12 cellular contexts compared by ENCODE assay signal in genomic region chr11:64292458-64293254, GRCh38. TPM values are rescaled to one million over a fixed set of nuclear protein-coding genes. Genes with fewer than 3 reads are reported as not detected.
DNase-seq lines count a peak whose midpoint lies in the region; ATAC-seq and TF ChIP-seq lines count a peak whose summit lies in the region.
"Had no signal": no experiment of that assay in that cellular context is flagged by ENCODE, and none has a peak within 500 bp of the region (broad histone marks: within the 10 kb centered on the region; RNA-seq: fewer than 3 reads in every experiment).

No MANE protein-coding gene starts in this region.

- H3K9me3 ChIP-seq in AG04450 (ENCODE audit: control insufficient read depth, insufficient read depth, low read length) = peaks cover 4% of the 10 kb centered on the region; the same call in 1 of the 2 replicates

- peak overlapping the region; percentile 4; the same call in 1 of the 2 replicates for H3K4me3 ChIP-seq in AG04450 (ENCODE audit: low read depth, low read length)
- peak overlapping the region; percentile 30; the same call in 1 of the 2 replicates for H3K4me3 ChIP-seq in H7 (ENCODE audit: insufficient read depth, low read depth, low read length)
- H3K4me3 ChIP-seq in dorsolateral prefrontal cortex = peak overlapping the region; percentile 16 to 71 (median 58)

- intact Hi-C loops in dorsolateral prefrontal cortex (cut with DNase I) = no loop called here

- TF ChIP-seq CTCF in AG04450 (IDR thresholded peaks at IDR 0.05; ENCODE audit: low read depth, low read length) (no peak), dorsolateral prefrontal cortex (IDR thresholded peaks at IDR 0.05 in 54 of 56, conservative IDR thresholded peaks at IDR 0.05 in 2 of 56; ENCODE audit: low read depth in 1 of 56, partially characterized antibody in 56 of 56) (no peak), nephron progenitor cell (IDR thresholded peaks at IDR 0.05) (no peak)

- H3K4me3 Mint-ChIP-seq in nephron progenitor cell = peak overlapping the region; percentile 66
- H3K4me3 Mint-ChIP-seq: activated naive CD4-positive, alpha-beta T cell treated with anti-CD3 and anti-CD28 coated beads for 36 hours had no signal

- H3K27ac Mint-ChIP-seq in nephron progenitor cell = no peak overlapping the region
- H3K27ac Mint-ChIP-seq: activated naive CD4-positive, alpha-beta T cell treated with anti-CD3 and anti-CD28 coated beads for 36 hours had no signal

- H3K4me1 Mint-ChIP-seq in nephron progenitor cell = peaks cover 9% of the 10 kb centered on the region

- H3K36me3 ChIP-seq in H7 (replicated peaks; ENCODE audit: control insufficient read depth, insufficient read depth, low read length) = no peaks in the 10 kb centered on the region

- ATAC-seq in GM18517 (IDR thresholded peaks at IDR 0.05; ENCODE audit: unreplicated experiment) (no peak), GM18511 (IDR thresholded peaks at IDR 0.05; ENCODE audit: unreplicated experiment) (no peak)

- CTCF ChIA-PET in AG04450 (lab: Charles Lee) = interaction anchor here (0.5 to 12.0 kb wide), 2 partner anchors 10 to 16 kb away, joined by 3 to 124 read pairs; partner anchors contain the start of gene CATSPERZ

- H3K27me3 ChIP-seq in AG04450 (ENCODE audit: control insufficient read depth, insufficient read depth, low read length) (peaks cover 62% of the 10 kb centered on the region), H7 (ENCODE audit: control insufficient read depth, insufficient read depth, low read length) (peaks cover 81% of the 10 kb centered on the region), dorsolateral prefrontal cortex (peaks cover 0 to 24% (median 0%) of the 10 kb centered on the region in 45 donors)

- DNase-seq in AG04450 (ENCODE audit: low read depth, low spot score) = no peak
- DNase-seq in H7 = peak; percentile 83
- no peak for DNase-seq in dorsolateral prefrontal cortex
- peak; percentile 42 for DNase-seq in nephron progenitor cell
- no peak for DNase-seq in NCI-H526 treated with DMSO at 0.1 percent for 48 hours (lab: John Stamatoyannopoulos, UW)
- no peak for DNase-seq in NCI-H2029 treated with DMSO at 0.1 percent for 48 hours (lab: John Stamatoyannopoulos, UW)
- DNase-seq: activated naive CD4-positive, alpha-beta T cell treated with anti-CD3 and anti-CD28 coated beads for 36 hours; hippocampal formation; NCI-H1417 treated with DMSO at 0.1 percent for 48 hours; stimulated activated CD4-positive, alpha-beta T cell treated with anti-CD3 and anti-CD28 coated beads, Interleukin-1b, Interleukin-23, amount 100 ng/mL, for 48 hours had no signal

- POLR2A ChIA-PET in AG04450 (lab: Yijun Ruan, JAX) = no interaction called here

- no peaks in the 10 kb centered on the region for H3K9me3 Mint-ChIP-seq in nephron progenitor cell
- H3K9me3 Mint-ChIP-seq: activated naive CD4-positive, alpha-beta T cell treated with anti-CD3 and anti-CD28 coated beads for 36 hours had no signal

- H3K27me3 Mint-ChIP-seq in nephron progenitor cell (ENCODE audit: low read depth, poor library complexity) = peaks cover 83% of the 10 kb centered on the region

- no peaks in the 10 kb centered on the region for H3K36me3 Mint-ChIP-seq in nephron progenitor cell (ENCODE audit: low read depth)

- H3K27ac ChIP-seq in AG04450 (ENCODE audit: low read depth, low read length) (no peak overlapping the region), dorsolateral prefrontal cortex (peak overlapping the region in 56 of 59 donors; percentile 22 to 92 (median 80))

RNA-seq across cellular contexts. Expression of gene KCNK4, which starts 1.6 kb away (rescaled TPM):
- polyA plus RNA-seq in AG04450 (2011; rRNA removed) = not detected in 2 replicates
- not detected in 2 replicates for polyA minus RNA-seq in AG04450 (2011; rRNA and poly(A)+ RNA removed)
- not detected in 2 replicates for total RNA-seq in H7 (2014; rRNA removed; shearing (Covaris generic))
- total RNA-seq in dorsolateral prefrontal cortex = 10 to 100 TPM in 29 of 120 experiments, 1 to 10 TPM in 91; 2.4 to 12.7 (median 8.0) TPM

RNA-seq across cellular contexts. Expression of gene GPR137, which starts 7.0 kb away (rescaled TPM):
- 12.4 and 21.1 TPM in 2 replicates for polyA plus RNA-seq in AG04450 (2011; rRNA removed)
- 8.9 and 11.4 TPM in 2 replicates for polyA minus RNA-seq in AG04450 (2011; rRNA and poly(A)+ RNA removed)
- 26.3 and 29.5 TPM in 2 replicates for total RNA-seq in H7 (2014; rRNA removed; shearing (Covaris generic))
- 100 to 1,000 TPM in 14 of 120 experiments, 10 to 100 TPM in 106; 60.7 to 140 (median 86.2) TPM for total RNA-seq in dorsolateral prefrontal cortex

RNA-seq across cellular contexts. Expression of gene CATSPERZ, which starts 7.5 kb away (rescaled TPM):
- 0.14 TPM in 1 of 2 replicates, not detected in the other for polyA plus RNA-seq in AG04450 (2011; rRNA removed)
- polyA minus RNA-seq in AG04450 (2011; rRNA and poly(A)+ RNA removed) = not detected in 2 replicates
- total RNA-seq in H7 (2014; rRNA removed; shearing (Covaris generic)) = 0.38 and 1.00 TPM in 2 replicates
- 1 to 10 TPM in 115 of 120 experiments, under 1 TPM in 3, not detected in 2; 0.69 to 9.3 (median 3.0) TPM for total RNA-seq in dorsolateral prefrontal cortex

RNA-seq across cellular contexts. Expression of gene BAD, which starts 8.2 kb away (rescaled TPM):
- 36.1 and 54.8 TPM in 2 replicates for polyA plus RNA-seq in AG04450 (2011; rRNA removed)
- 7.3 and 9.3 TPM in 2 replicates for polyA minus RNA-seq in AG04450 (2011; rRNA and poly(A)+ RNA removed)
- total RNA-seq in H7 (2014; rRNA removed; shearing (Covaris generic)) = 46.0 and 71.8 TPM in 2 replicates
- 100 to 1,000 TPM in 1 of 120 experiments, 10 to 100 TPM in 119; 49.5 to 105 (median 74.6) TPM for total RNA-seq in dorsolateral prefrontal cortex

RNA-seq across cellular contexts. Expression of gene ESRRA, which starts 12.7 kb away (rescaled TPM):
- polyA plus RNA-seq in AG04450 (2011; rRNA removed) = 5.5 and 7.4 TPM in 2 replicates
- 5.6 and 6.0 TPM in 2 replicates for polyA minus RNA-seq in AG04450 (2011; rRNA and poly(A)+ RNA removed)
- 80.5 and 94.8 TPM in 2 replicates for total RNA-seq in H7 (2014; rRNA removed; shearing (Covaris generic))
- total RNA-seq in dorsolateral prefrontal cortex = 10 to 100 TPM; 20.7 to 65.0 (median 36.4) TPM

Comparison
In these comparisons a context has a peak if more than half of its experiments do, and no peak if none do; other contexts are left out.
1. DNase-seq: peak in H7 (single experiment) and nephron progenitor cell (single experiment); none in AG04450 (single experiment), dorsolateral prefrontal cortex (0 of 10), NCI-H526 treated with DMSO at 0.1 percent for 48 hours (single experiment) and NCI-H2029 treated with DMSO at 0.1 percent for 48 hours (single experiment).
2. H3K4me3 ChIP-seq: peak in every context shown above with its lines; median percentile 58 in dorsolateral prefrontal cortex; 30 in H7; 4 in AG04450.